In genomic region chr1:2545754-2546514, GRCh38 we compare ENCODE assay signal across 8 cellular contexts. TPM values are rescaled to one million over a fixed set of nuclear protein-coding genes. Genes with fewer than 3 reads are reported as not detected.
DNase-seq lines count a peak whose midpoint lies in the region; ATAC-seq and TF ChIP-seq lines count a peak whose summit lies in the region.

No MANE protein-coding gene starts in this region.

- H3K27me3 ChIP-seq in CD4-positive, alpha-beta T cell (ENCODE audit: control insufficient read depth, insufficient read depth, low read length) = no peaks in the 10 kb centered on the region
- H3K27me3 ChIP-seq in OCI-LY3 (ENCODE audit: low read depth, low read length) (no peaks in the 10 kb centered on the region), esophagus muscularis mucosa (peaks cover 5 to 68% (median 18%) of the 10 kb centered on the region in 4 donors)
- H3K27me3 ChIP-seq in naive thymus-derived CD4-positive, alpha-beta T cell (ENCODE audit: control insufficient read depth in 2 of 2, insufficient read depth in 2 of 2, low read length in 2 of 2) = no peaks in the 10 kb centered on the region

- H3K4me1 Mint-ChIP-seq in CD4-positive, alpha-beta T cell (ENCODE audit: low read depth) = peaks cover 38% of the 10 kb centered on the region
- peaks cover 34% of the 10 kb centered on the region for H3K4me1 Mint-ChIP-seq in activated T-cell treated with anti-CD3 and anti-CD28 coated beads, Interleukin-2, amount 50 U/mL, for 4 hours (ENCODE audit: low read depth)
- peaks cover 0 to 41% (median 18%) of the 10 kb centered on the region in 7 donors for H3K4me1 Mint-ChIP-seq in naive thymus-derived CD4-positive, alpha-beta T cell
- H3K4me1 Mint-ChIP-seq in stimulated activated naive B cell treated with anti-CD40 and anti-IgM and Interleukin-4, amounts not matched to agents 10 μg/mL and 1 μg/mL and 100 μg/mL, for 72 hours = peaks cover 16 to 68% of the 10 kb centered on the region in 2 donors

- TF ChIP-seq POLR2A in esophagus muscularis mucosa (IDR thresholded peaks at IDR 0.05; ENCODE audit: low read depth) = no peak

- H3K79me2 ChIP-seq in OCI-LY3 (ENCODE audit: low read length) = no peaks in the 10 kb centered on the region

- DNase-seq in CD4-positive, alpha-beta T cell = peak; percentile 82 to 90 (median 88)
- peak; percentile 74 for DNase-seq in HT1080 (ENCODE audit: low read depth)
- DNase-seq in activated T-cell treated with anti-CD3 and anti-CD28 coated beads, Interleukin-2, amount 50 U/mL, for 4 hours = peak; percentile 84
- DNase-seq in esophagus muscularis mucosa (ENCODE audit: extremely low spot score) = peak; percentile 96
- peak; percentile 83 to 91 (median 86) for DNase-seq in naive thymus-derived CD4-positive, alpha-beta T cell
- DNase-seq in stimulated activated naive B cell treated with anti-CD40 and anti-IgM and Interleukin-4, amounts not matched to agents 10 μg/mL and 1 μg/mL and 100 μg/mL, for 72 hours = peak; percentile 86

- peaks cover 5% of the 10 kb centered on the region for H3K36me3 Mint-ChIP-seq in CD4-positive, alpha-beta T cell (ENCODE audit: low read depth)
- no peaks in the 10 kb centered on the region for H3K36me3 Mint-ChIP-seq in activated T-cell treated with anti-CD3 and anti-CD28 coated beads, Interleukin-2, amount 50 U/mL, for 4 hours (ENCODE audit: insufficient read depth)
- H3K36me3 Mint-ChIP-seq in naive thymus-derived CD4-positive, alpha-beta T cell = peaks cover 0 to 2% (median 0%) of the 10 kb centered on the region in 5 donors
- peaks cover 2 to 10% of the 10 kb centered on the region in 2 donors for H3K36me3 Mint-ChIP-seq in stimulated activated naive B cell treated with anti-CD40 and anti-IgM and Interleukin-4, amounts not matched to agents 10 μg/mL and 1 μg/mL and 100 μg/mL, for 72 hours

- no peaks in the 10 kb centered on the region for H3K9me3 ChIP-seq in CD4-positive, alpha-beta T cell (ENCODE audit: control insufficient read depth, low read length)
- H3K9me3 ChIP-seq in OCI-LY3 (ENCODE audit: insufficient read depth, low read length) = no peaks in the 10 kb centered on the region
- no peaks in the 10 kb centered on the region for H3K9me3 ChIP-seq in esophagus muscularis mucosa
- no peaks in the 10 kb centered on the region for H3K9me3 ChIP-seq in naive thymus-derived CD4-positive, alpha-beta T cell (ENCODE audit: control insufficient read depth in 2 of 3, low read length in 3 of 3)

- peak; percentile 45 for ATAC-seq in CD4-positive, alpha-beta T cell (ENCODE audit: poor library complexity)
- peak; percentile 37 for ATAC-seq in GM19455 (IDR thresholded peaks at IDR 0.05; ENCODE audit: unreplicated experiment)
- ATAC-seq in activated T-cell treated with anti-CD3 and anti-CD28 coated beads, Interleukin-2, amount 50 U/mL, for 4 hours = peak; percentile 47 to 49
- peak; percentile 74 for ATAC-seq in naive thymus-derived CD4-positive, alpha-beta T cell
- peak; percentile 41 to 51 for ATAC-seq in stimulated activated naive B cell treated with anti-CD40 and anti-IgM and Interleukin-4, amounts not matched to agents 10 μg/mL and 1 μg/mL and 100 μg/mL, for 72 hours (replicated peaks)

- peak overlapping the region; percentile 95 for H3K4me3 Mint-ChIP-seq in CD4-positive, alpha-beta T cell
- peak overlapping the region; percentile 85 for H3K4me3 Mint-ChIP-seq in activated T-cell treated with anti-CD3 and anti-CD28 coated beads, Interleukin-2, amount 50 U/mL, for 4 hours
- H3K4me3 Mint-ChIP-seq in naive thymus-derived CD4-positive, alpha-beta T cell = peak overlapping the region; percentile 27 to 97 (median 94)
- H3K4me3 Mint-ChIP-seq in stimulated activated naive B cell treated with anti-CD40 and anti-IgM and Interleukin-4, amounts not matched to agents 10 μg/mL and 1 μg/mL and 100 μg/mL, for 72 hours = peak overlapping the region; percentile 95 to 96

- peak overlapping the region; percentile 93 for H3K4me2 ChIP-seq in OCI-LY3 (ENCODE audit: low read length)

- H3K4me3 ChIP-seq in OCI-LY3 (ENCODE audit: low read length) (peak overlapping the region; percentile 80), esophagus muscularis mucosa (peak overlapping the region; percentile 55 to 75 (median 60))
- peak overlapping the region; percentile 88 for H3K4me3 ChIP-seq in naive thymus-derived CD4-positive, alpha-beta T cell (ENCODE audit: low read length)

- H3K27me3 Mint-ChIP-seq in CD4-positive, alpha-beta T cell = no peaks in the 10 kb centered on the region
- no peaks in the 10 kb centered on the region for H3K27me3 Mint-ChIP-seq in activated T-cell treated with anti-CD3 and anti-CD28 coated beads, Interleukin-2, amount 50 U/mL, for 4 hours (ENCODE audit: low read depth)
- H3K27me3 Mint-ChIP-seq in naive thymus-derived CD4-positive, alpha-beta T cell = peaks cover 0 to 16% (median 0%) of the 10 kb centered on the region in 5 donors
- peaks cover 0 to 9% of the 10 kb centered on the region in 2 donors for H3K27me3 Mint-ChIP-seq in stimulated activated naive B cell treated with anti-CD40 and anti-IgM and Interleukin-4, amounts not matched to agents 10 μg/mL and 1 μg/mL and 100 μg/mL, for 72 hours

- H3K9me3 Mint-ChIP-seq in CD4-positive, alpha-beta T cell = no peaks in the 10 kb centered on the region
- no peaks in the 10 kb centered on the region for H3K9me3 Mint-ChIP-seq in activated T-cell treated with anti-CD3 and anti-CD28 coated beads, Interleukin-2, amount 50 U/mL, for 4 hours
- no peaks in the 10 kb centered on the region for H3K9me3 Mint-ChIP-seq in naive thymus-derived CD4-positive, alpha-beta T cell
- H3K9me3 Mint-ChIP-seq in stimulated activated naive B cell treated with anti-CD40 and anti-IgM and Interleukin-4, amounts not matched to agents 10 μg/mL and 1 μg/mL and 100 μg/mL, for 72 hours = no peaks in the 10 kb centered on the region

- no peak overlapping the region for H2AFZ ChIP-seq in OCI-LY3 (ENCODE audit: low read depth, low read length)

- no peak for TF ChIP-seq CTCF in CD4-positive, alpha-beta T cell (IDR thresholded peaks at IDR 0.05)
- no peak for TF ChIP-seq CTCF in OCI-LY3 (IDR thresholded peaks at IDR 0.05; ENCODE audit: low read depth, low read length)
- TF ChIP-seq CTCF in esophagus muscularis mucosa (IDR thresholded peaks at IDR 0.05) = no peak

- H3K4me1 ChIP-seq in OCI-LY3 (ENCODE audit: low read length) = peaks cover 36% of the 10 kb centered on the region
- H3K4me1 ChIP-seq in esophagus muscularis mucosa = peaks cover 57 to 78% (median 69%) of the 10 kb centered on the region in 4 donors
- H3K4me1 ChIP-seq in naive thymus-derived CD4-positive, alpha-beta T cell (ENCODE audit: control insufficient read depth in 2 of 2, insufficient read depth in 2 of 2, low read length in 2 of 2) = peaks cover 18 to 40% of the 10 kb centered on the region in 2 donors

- peak overlapping the region; percentile 98 for H3K9ac ChIP-seq in OCI-LY3 (ENCODE audit: low read length)

- POLR2A ChIA-PET in CD4-positive, alpha-beta T cell (lab: Charles Lee) = interaction anchor here (0.8 to 4.9 kb wide), 11 partner anchors 11 to 351 kb away, joined by 3 to 164 read pairs (median 6); partner anchors contain the start of genes FAAP20, HES5, MORN1 and PANK4
- POLR2A ChIA-PET in naive thymus-derived CD4-positive, alpha-beta T cell (lab: Charles Lee) = interaction anchor here (0.8 to 11.7 kb wide), 10 partner anchors 10 to 357 kb away, joined by 3 to 294 read pairs (median 10); partner anchors contain the start of genes HES5, PANK4, PEX10 and PRXL2B

- no peaks in the 10 kb centered on the region for H4K20me1 ChIP-seq in OCI-LY3 (ENCODE audit: insufficient read depth, low read length)

- 3% methylated on average over 7 of the region's 43 CpGs for WGBS in esophagus muscularis mucosa

- intact Hi-C loops in CD4-positive, alpha-beta T cell (cut with DNase I, micrococcal nuclease) = loop anchor here in 1 of 2 experiments (10.0 kb wide), 1 partner anchor 411 kb away; no protein-coding TSS in a partner anchor
- intact Hi-C loops in esophagus muscularis mucosa (cut with DNase I) = no loop called here
- intact Hi-C loops in naive thymus-derived CD4-positive, alpha-beta T cell (cut with micrococcal nuclease) = loop anchor here (1.0 to 5.0 kb wide), 8 partner anchors 97 to 637 kb away; partner anchors contain the start of genes MORN1 (in 2 of the 2) and RER1 (in 2 of the 2)

- no peaks in the 10 kb centered on the region for H3K36me3 ChIP-seq in OCI-LY3 (replicated peaks; ENCODE audit: low read depth, low read length)
- H3K36me3 ChIP-seq in esophagus muscularis mucosa = no peaks in the 10 kb centered on the region
- H3K36me3 ChIP-seq in naive thymus-derived CD4-positive, alpha-beta T cell (ENCODE audit: control insufficient read depth in 2 of 3, insufficient read depth in 3 of 3, low read length in 3 of 3) = no peaks in the 10 kb centered on the region

- CTCF ChIA-PET in CD4-positive, alpha-beta T cell (lab: Charles Lee) = interaction anchor here (0.9 to 5.3 kb wide), 5 partner anchors 16 to 351 kb away, joined by 3 to 37 read pairs (median 4); partner anchors contain the start of genes FAAP20, HES5 and PANK4
- CTCF ChIA-PET in naive thymus-derived CD4-positive, alpha-beta T cell (lab: Charles Lee) = interaction anchor here (0.7 to 3.6 kb wide), 4 partner anchors 22 to 130 kb away, joined by 3 to 32 read pairs (median 13); partner anchors contain the start of gene PRXL2B

- no peak for TF ChIP-seq EP300 in esophagus muscularis mucosa (IDR thresholded peaks at IDR 0.05)

- peak overlapping the region; percentile 99 for H3K27ac ChIP-seq in CD4-positive, alpha-beta T cell (ENCODE audit: low read depth, low read length)
- peak overlapping the region; percentile 99 for H3K27ac ChIP-seq in OCI-LY3 (ENCODE audit: low read length)
- H3K27ac ChIP-seq in esophagus muscularis mucosa (replicated peaks in 1 of 4) = peak overlapping the region; percentile 84 to 90 (median 89)
- peak overlapping the region; percentile 97 for H3K27ac ChIP-seq in naive thymus-derived CD4-positive, alpha-beta T cell (ENCODE audit: low read depth, low read length)

- H3K27ac Mint-ChIP-seq in CD4-positive, alpha-beta T cell = peak overlapping the region; percentile 99
- peak overlapping the region in 8 of 9 donors; percentile 28 to 98 (median 97) for H3K27ac Mint-ChIP-seq in naive thymus-derived CD4-positive, alpha-beta T cell
- H3K27ac Mint-ChIP-seq in stimulated activated naive B cell treated with anti-CD40 and anti-IgM and Interleukin-4, amounts not matched to agents 10 μg/mL and 1 μg/mL and 100 μg/mL, for 72 hours = peak overlapping the region; percentile 92

RNA-seq across cellular contexts. Expression of gene TNFRSF14, which starts 10.2 kb away (rescaled TPM):
- 100 to 1,000 TPM; 191 to 194 TPM for total RNA-seq in CD4-positive, alpha-beta T cell
- 6.6 and 16.6 TPM in 2 replicates for total RNA-seq in HT1080 (2014; rRNA removed; shearing (Covaris generic))
- polyA plus RNA-seq in HT1080 (2015; cell fraction: cytosol; rRNA removed) = 10.9 and 12.5 TPM in 2 replicates
- 47.4 and 54.0 TPM in 2 replicates for polyA plus RNA-seq in HT1080 (2015; cell fraction: nucleus; rRNA removed)
- 100 to 1,000 TPM in 2 of 3 donors, 10 to 100 TPM in 1; 99.3 to 164 (median 114) TPM for total RNA-seq in activated T-cell treated with anti-CD3 and anti-CD28 coated beads, Interleukin-2, amount 50 U/mL, for 4 hours
- total RNA-seq in esophagus muscularis mucosa = 10 to 100 TPM; 26.2 to 49.2 (median 42.5) TPM
- 100 to 1,000 TPM; 182 to 253 (median 204) TPM for total RNA-seq in naive thymus-derived CD4-positive, alpha-beta T cell
- 10 to 100 TPM; 52.5 to 65.1 TPM for polyA plus RNA-seq in naive thymus-derived CD4-positive, alpha-beta T cell

RNA-seq across cellular contexts. Expression of gene HES5, which starts 15.9 kb away (rescaled TPM):
- not detected for total RNA-seq in CD4-positive, alpha-beta T cell
- total RNA-seq in HT1080 (2014; rRNA removed; shearing (Covaris generic)) = not detected in 2 replicates
- not detected in 2 replicates for polyA plus RNA-seq in HT1080 (2015; cell fraction: cytosol; rRNA removed)
- polyA plus RNA-seq in HT1080 (2015; cell fraction: nucleus; rRNA removed) = not detected in 2 replicates
- not detected for total RNA-seq in activated T-cell treated with anti-CD3 and anti-CD28 coated beads, Interleukin-2, amount 50 U/mL, for 4 hours
- total RNA-seq in esophagus muscularis mucosa = under 1 TPM in 2 of 4 donors, not detected in 2; 0.19 to 0.33 TPM
- not detected for total RNA-seq in naive thymus-derived CD4-positive, alpha-beta T cell
- not detected for polyA plus RNA-seq in naive thymus-derived CD4-positive, alpha-beta T cell

RNA-seq across cellular contexts. Expression of gene PANK4, which starts 19.5 kb away (rescaled TPM):
- total RNA-seq in CD4-positive, alpha-beta T cell = 10 to 100 TPM; 42.9 to 47.0 TPM
- total RNA-seq in HT1080 (2014; rRNA removed; shearing (Covaris generic)) = 22.5 and 27.5 TPM in 2 replicates
- 14.1 and 14.8 TPM in 2 replicates for polyA plus RNA-seq in HT1080 (2015; cell fraction: cytosol; rRNA removed)
- 61.7 and 62.5 TPM in 2 replicates for polyA plus RNA-seq in HT1080 (2015; cell fraction: nucleus; rRNA removed)
- 10 to 100 TPM; 38.4 to 40.5 (median 40.0) TPM for total RNA-seq in activated T-cell treated with anti-CD3 and anti-CD28 coated beads, Interleukin-2, amount 50 U/mL, for 4 hours
- total RNA-seq in esophagus muscularis mucosa = 10 to 100 TPM; 22.5 to 48.9 (median 37.9) TPM
- 10 to 100 TPM; 55.8 to 91.2 (median 72.6) TPM for total RNA-seq in naive thymus-derived CD4-positive, alpha-beta T cell
- polyA plus RNA-seq in naive thymus-derived CD4-positive, alpha-beta T cell = 10 to 100 TPM; 12.7 to 29.9 TPM

RNA-seq across cellular contexts. Expression of gene PRXL2B, which starts 40.6 kb away (rescaled TPM):
- 10 to 100 TPM; 11.0 to 12.8 TPM for total RNA-seq in CD4-positive, alpha-beta T cell
- total RNA-seq in HT1080 (2014; rRNA removed; shearing (Covaris generic)) = 17.7 and 21.1 TPM in 2 replicates
- 13.7 and 14.6 TPM in 2 replicates for polyA plus RNA-seq in HT1080 (2015; cell fraction: cytosol; rRNA removed)
- polyA plus RNA-seq in HT1080 (2015; cell fraction: nucleus; rRNA removed) = 12.0 and 16.9 TPM in 2 replicates
- 10 to 100 TPM; 33.8 to 42.3 (median 40.8) TPM for total RNA-seq in activated T-cell treated with anti-CD3 and anti-CD28 coated beads, Interleukin-2, amount 50 U/mL, for 4 hours
- total RNA-seq in esophagus muscularis mucosa = 10 to 100 TPM in 3 of 4 donors, 1 to 10 TPM in 1; 7.9 to 18.8 (median 14.8) TPM
- total RNA-seq in naive thymus-derived CD4-positive, alpha-beta T cell = 10 to 100 TPM; 12.3 to 37.0 (median 26.7) TPM
- 10 to 100 TPM; 15.7 to 26.5 TPM for polyA plus RNA-seq in naive thymus-derived CD4-positive, alpha-beta T cell

Comparison
In these comparisons a context has a peak if more than half of its experiments do, and no peak if none do; other contexts are left out.
1. Peak in every context shown above with its lines: DNase-seq, ATAC-seq, H3K4me3 ChIP-seq and H3K27ac ChIP-seq.